In the genomic region with DNA sequence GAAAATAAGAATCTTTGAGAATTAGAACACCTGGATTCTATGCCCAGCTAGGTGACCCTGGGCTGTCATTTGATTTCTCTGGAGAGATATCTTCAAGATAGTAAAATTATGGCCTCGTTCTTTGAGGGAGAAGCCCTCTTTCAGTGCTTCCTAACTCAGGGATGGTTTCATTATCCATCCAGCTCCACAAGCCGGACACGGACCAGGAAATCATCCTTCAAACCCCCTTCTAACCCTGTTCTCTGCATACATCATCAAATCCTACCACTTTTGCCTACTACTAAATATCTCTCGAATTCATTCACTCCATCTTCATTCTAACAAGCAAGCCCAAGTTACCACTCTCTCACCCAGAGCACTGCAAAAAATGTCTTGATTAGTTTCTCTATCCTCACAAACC, we compare ENCODE assay signal across 9 cellular contexts. TPM values are rescaled to one million over a fixed set of nuclear protein-coding genes. Genes with fewer than 3 reads are reported as not detected.
DNase-seq lines count a peak whose midpoint lies in the region; ATAC-seq and TF ChIP-seq lines count a peak whose summit lies in the region.
"Had no signal": no experiment of that assay in that cellular context is flagged by ENCODE, and none has a peak within 500 bp of the region (broad histone marks: within the 10 kb centered on the region; RNA-seq: fewer than 3 reads in every experiment).

No MANE protein-coding gene starts in this region.

- H3K4me1 Mint-ChIP-seq in GM23338: peaks cover 86% of the 10 kb centered on the region
- peaks cover 87% of the 10 kb centered on the region for H3K4me1 Mint-ChIP-seq in activated naive CD8-positive, alpha-beta T cell (ENCODE audit: low read depth)

- no peak overlapping the region for H3K4me3 Mint-ChIP-seq in GM23338
- H3K4me3 Mint-ChIP-seq in activated naive CD8-positive, alpha-beta T cell: peak overlapping the region; percentile 75

- ATAC-seq in GM23338 (no peak), GM21717 (IDR thresholded peaks at IDR 0.05; ENCODE audit: unreplicated experiment) (no peak)

- H3K9me3 Mint-ChIP-seq in GM23338: no peaks in the 10 kb centered on the region
- H3K9me3 Mint-ChIP-seq in activated naive CD8-positive, alpha-beta T cell (ENCODE audit: low read depth): no peaks in the 10 kb centered on the region

- TF ChIP-seq CTCF in AG10803 (conservative IDR thresholded peaks at IDR 0.05; ENCODE audit: low read length) (no peak), GM23338 (conservative IDR thresholded peaks at IDR 0.05; ENCODE audit: low read depth in 2 of 2) (no peak)

- H3K27me3 Mint-ChIP-seq in GM23338 (ENCODE audit: insufficient read depth, low read depth, poor library complexity): peaks cover 9% of the 10 kb centered on the region
- H3K27me3 Mint-ChIP-seq in activated naive CD8-positive, alpha-beta T cell: no peaks in the 10 kb centered on the region

- no peaks in the 10 kb centered on the region for H4K20me1 ChIP-seq in GM23338 (replicated peaks; ENCODE audit: insufficient read depth)

- H3K27ac Mint-ChIP-seq in GM23338: peak overlapping the region; percentile 19
- peak overlapping the region; percentile 98 for H3K27ac Mint-ChIP-seq in activated naive CD8-positive, alpha-beta T cell

- no peak overlapping the region for H2AFZ ChIP-seq in GM23338

- H3K27ac ChIP-seq in GM23338 (ENCODE audit: low read depth): peak overlapping the region; percentile 8; the same call in 1 of the 2 replicates
- H3K27ac ChIP-seq: esophagus muscularis mucosa had no signal

- H3F3A ChIP-seq in GM23338 (replicated peaks; ENCODE audit: low read depth): 0 out of 2 replicates have a peak, but pooled peaks cover 2% of the 10 kb centered on the region

- H3K36me3 ChIP-seq in GM23338 (ENCODE audit: insufficient read depth): no peaks in the 10 kb centered on the region
- H3K36me3 ChIP-seq: esophagus muscularis mucosa had no signal

- H3K4me1 ChIP-seq in GM23338 (ENCODE audit: insufficient read depth): peaks cover 77% of the 10 kb centered on the region

- H3K79me2 ChIP-seq in GM23338 (replicated peaks; ENCODE audit: insufficient read depth): peaks cover 68% of the 10 kb centered on the region

- H3K36me3 Mint-ChIP-seq in GM23338 (ENCODE audit: low read depth): no peaks in the 10 kb centered on the region
- peaks cover 25% of the 10 kb centered on the region for H3K36me3 Mint-ChIP-seq in activated naive CD8-positive, alpha-beta T cell

- H3K4me2 ChIP-seq in GM23338: no peak overlapping the region

- no peaks in the 10 kb centered on the region for H3K9me2 ChIP-seq in GM23338 (ENCODE audit: insufficient read depth)

- H3K4me3 ChIP-seq in AG10803 (ENCODE audit: low read length) (peak overlapping the region; percentile 29), GM23338 (no peak overlapping the region)
- H3K4me3 ChIP-seq: esophagus muscularis mucosa had no signal

- DNase-seq in AG10803 (ENCODE audit: low read depth) (no peak), GM23338 (ENCODE audit: low spot score) (no peak), lung microvascular endothelial cell (ENCODE audit: low read depth in 2 of 2) (peak; percentile 17 to 63), NCI-H1092 treated with DMSO at 0.1 percent for 48 hours (lab: John Stamatoyannopoulos, UW) (no peak), NCI-H524 (lab: John Stamatoyannopoulos, UW) (no peak), NCI-H2029 (lab: John Stamatoyannopoulos, UW) (no peak)

- H3K27me3 ChIP-seq in GM23338 (ENCODE audit: insufficient read depth): no peaks in the 10 kb centered on the region
- H3K27me3 ChIP-seq: esophagus muscularis mucosa had no signal

TF ChIP-seq in GM23338, 12 proteins besides CTCF, POLR2A, EP300 and RAD21 (continues in another document):
- no peak for TF ChIP-seq JUNB (IDR thresholded peaks at IDR 0.05; ENCODE audit: unreplicated experiment)
- TF ChIP-seq EZH2phosphoT487 (IDR thresholded peaks at IDR 0.05; ENCODE audit: unreplicated experiment): no peak
- TF ChIP-seq ZNF331 (CRISPR knock-in tag; IDR thresholded peaks at IDR 0.05; ENCODE audit: low read depth): no peak
- TF ChIP-seq, protein P1, sequence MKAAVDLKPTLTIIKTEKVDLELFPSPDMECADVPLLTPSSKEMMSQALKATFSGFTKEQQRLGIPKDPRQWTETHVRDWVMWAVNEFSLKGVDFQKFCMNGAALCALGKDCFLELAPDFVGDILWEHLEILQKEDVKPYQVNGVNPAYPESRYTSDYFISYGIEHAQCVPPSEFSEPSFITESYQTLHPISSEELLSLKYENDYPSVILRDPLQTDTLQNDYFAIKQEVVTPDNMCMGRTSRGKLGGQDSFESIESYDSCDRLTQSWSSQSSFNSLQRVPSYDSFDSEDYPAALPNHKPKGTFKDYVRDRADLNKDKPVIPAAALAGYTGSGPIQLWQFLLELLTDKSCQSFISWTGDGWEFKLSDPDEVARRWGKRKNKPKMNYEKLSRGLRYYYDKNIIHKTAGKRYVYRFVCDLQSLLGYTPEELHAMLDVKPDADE (IDR thresholded peaks at IDR 0.05): no peak
- no peak for TF ChIP-seq ZNF114 (CRISPR knock-in tag; IDR thresholded peaks at IDR 0.05)
- TF ChIP-seq EZH2 (IDR thresholded peaks at IDR 0.05; ENCODE audit: low read depth, unreplicated experiment): no peak
- TF ChIP-seq STAT1 (IDR thresholded peaks at IDR 0.05; ENCODE audit: unreplicated experiment): no peak
- TF ChIP-seq, protein P2, sequence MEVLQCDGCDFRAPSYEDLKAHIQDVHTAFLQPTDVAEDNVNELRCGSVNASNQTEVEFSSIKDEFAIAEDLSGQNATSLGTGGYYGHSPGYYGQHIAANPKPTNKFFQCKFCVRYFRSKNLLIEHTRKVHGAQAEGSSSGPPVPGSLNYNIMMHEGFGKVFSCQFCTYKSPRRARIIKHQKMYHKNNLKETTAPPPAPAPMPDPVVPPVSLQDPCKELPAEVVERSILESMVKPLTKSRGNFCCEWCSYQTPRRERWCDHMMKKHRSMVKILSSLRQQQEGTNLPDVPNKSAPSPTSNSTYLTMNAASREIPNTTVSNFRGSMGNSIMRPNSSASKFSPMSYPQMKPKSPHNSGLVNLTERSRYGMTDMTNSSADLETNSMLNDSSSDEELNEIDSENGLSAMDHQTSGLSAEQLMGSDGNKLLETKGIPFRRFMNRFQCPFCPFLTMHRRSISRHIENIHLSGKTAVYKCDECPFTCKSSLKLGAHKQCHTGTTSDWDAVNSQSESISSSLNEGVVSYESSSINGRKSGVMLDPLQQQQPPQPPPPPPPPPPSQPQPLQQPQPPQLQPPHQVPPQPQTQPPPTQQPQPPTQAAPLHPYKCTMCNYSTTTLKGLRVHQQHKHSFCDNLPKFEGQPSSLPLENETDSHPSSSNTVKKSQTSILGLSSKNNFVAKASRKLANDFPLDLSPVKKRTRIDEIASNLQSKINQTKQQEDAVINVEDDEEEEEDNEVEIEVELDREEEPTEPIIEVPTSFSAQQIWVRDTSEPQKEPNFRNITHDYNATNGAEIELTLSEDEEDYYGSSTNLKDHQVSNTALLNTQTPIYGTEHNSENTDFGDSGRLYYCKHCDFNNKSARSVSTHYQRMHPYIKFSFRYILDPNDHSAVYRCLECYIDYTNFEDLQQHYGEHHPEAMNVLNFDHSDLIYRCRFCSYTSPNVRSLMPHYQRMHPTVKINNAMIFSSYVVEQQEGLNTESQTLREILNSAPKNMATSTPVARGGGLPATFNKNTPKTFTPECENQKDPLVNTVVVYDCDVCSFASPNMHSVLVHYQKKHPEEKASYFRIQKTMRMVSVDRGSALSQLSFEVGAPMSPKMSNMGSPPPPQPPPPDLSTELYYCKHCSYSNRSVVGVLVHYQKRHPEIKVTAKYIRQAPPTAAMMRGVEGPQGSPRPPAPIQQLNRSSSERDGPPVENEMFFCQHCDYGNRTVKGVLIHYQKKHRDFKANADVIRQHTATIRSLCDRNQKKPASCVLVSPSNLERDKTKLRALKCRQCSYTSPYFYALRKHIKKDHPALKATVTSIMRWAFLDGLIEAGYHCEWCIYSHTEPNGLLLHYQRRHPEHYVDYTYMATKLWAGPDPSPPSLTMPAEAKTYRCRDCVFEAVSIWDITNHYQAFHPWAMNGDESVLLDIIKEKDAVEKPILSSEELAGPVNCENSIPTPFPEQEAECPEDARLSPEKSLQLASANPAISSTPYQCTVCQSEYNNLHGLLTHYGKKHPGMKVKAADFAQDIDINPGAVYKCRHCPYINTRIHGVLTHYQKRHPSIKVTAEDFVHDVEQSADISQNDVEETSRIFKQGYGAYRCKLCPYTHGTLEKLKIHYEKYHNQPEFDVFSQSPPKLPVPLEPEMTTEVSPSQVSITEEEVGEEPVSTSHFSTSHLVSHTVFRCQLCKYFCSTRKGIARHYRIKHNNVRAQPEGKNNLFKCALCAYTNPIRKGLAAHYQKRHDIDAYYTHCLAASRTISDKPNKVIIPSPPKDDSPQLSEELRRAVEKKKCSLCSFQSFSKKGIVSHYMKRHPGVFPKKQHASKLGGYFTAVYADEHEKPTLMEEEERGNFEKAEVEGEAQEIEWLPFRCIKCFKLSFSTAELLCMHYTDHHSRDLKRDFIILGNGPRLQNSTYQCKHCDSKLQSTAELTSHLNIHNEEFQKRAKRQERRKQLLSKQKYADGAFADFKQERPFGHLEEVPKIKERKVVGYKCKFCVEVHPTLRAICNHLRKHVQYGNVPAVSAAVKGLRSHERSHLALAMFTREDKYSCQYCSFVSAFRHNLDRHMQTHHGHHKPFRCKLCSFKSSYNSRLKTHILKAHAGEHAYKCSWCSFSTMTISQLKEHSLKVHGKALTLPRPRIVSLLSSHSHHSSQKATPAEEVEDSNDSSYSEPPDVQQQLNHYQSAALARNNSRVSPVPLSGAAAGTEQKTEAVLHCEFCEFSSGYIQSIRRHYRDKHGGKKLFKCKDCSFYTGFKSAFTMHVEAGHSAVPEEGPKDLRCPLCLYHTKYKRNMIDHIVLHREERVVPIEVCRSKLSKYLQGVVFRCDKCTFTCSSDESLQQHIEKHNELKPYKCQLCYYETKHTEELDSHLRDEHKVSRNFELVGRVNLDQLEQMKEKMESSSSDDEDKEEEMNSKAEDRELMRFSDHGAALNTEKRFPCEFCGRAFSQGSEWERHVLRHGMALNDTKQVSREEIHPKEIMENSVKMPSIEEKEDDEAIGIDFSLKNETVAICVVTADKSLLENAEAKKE (CRISPR knock-in tag; IDR thresholded peaks at IDR 0.05): no peak
- TF ChIP-seq CREB1 (CRISPR knock-in tag; IDR thresholded peaks at IDR 0.05; ENCODE audit: low read depth): no peak
- TF ChIP-seq NANOG (IDR thresholded peaks at IDR 0.05; ENCODE audit: borderline replicate concordance): no peak
- TF ChIP-seq POLR2AphosphoS5 (IDR thresholded peaks at IDR 0.05; ENCODE audit: low read depth): no peak

RNA-seq across cellular contexts. Expression of a gene that starts 57.2 kb away (rescaled TPM):
- total RNA-seq in GM23338 (2014; rRNA removed; shearing (Covaris generic)): 95.4 and 98.5 TPM in 2 replicates
- polyA plus RNA-seq in GM23338 (2016; fragmentation: Nextera tagmentation; extraction: Ambion mirVana): 57.5 and 68.4 TPM in 2 replicates
- 40.3 and 52.2 TPM in 2 replicates for total RNA-seq in lung microvascular endothelial cell

Comparison
In these comparisons a context has a peak if more than half of its experiments do, and no peak if none do; other contexts are left out.
1. DNase-seq: peak in lung microvascular endothelial cell (2 of 2); none in AG10803 (single experiment), GM23338 (single experiment), NCI-H1092 treated with DMSO at 0.1 percent for 48 hours (single experiment), NCI-H524 (0 of 2) and NCI-H2029 (single experiment).